9 cellular contexts compared by ENCODE assay signal in the genomic region with DNA sequence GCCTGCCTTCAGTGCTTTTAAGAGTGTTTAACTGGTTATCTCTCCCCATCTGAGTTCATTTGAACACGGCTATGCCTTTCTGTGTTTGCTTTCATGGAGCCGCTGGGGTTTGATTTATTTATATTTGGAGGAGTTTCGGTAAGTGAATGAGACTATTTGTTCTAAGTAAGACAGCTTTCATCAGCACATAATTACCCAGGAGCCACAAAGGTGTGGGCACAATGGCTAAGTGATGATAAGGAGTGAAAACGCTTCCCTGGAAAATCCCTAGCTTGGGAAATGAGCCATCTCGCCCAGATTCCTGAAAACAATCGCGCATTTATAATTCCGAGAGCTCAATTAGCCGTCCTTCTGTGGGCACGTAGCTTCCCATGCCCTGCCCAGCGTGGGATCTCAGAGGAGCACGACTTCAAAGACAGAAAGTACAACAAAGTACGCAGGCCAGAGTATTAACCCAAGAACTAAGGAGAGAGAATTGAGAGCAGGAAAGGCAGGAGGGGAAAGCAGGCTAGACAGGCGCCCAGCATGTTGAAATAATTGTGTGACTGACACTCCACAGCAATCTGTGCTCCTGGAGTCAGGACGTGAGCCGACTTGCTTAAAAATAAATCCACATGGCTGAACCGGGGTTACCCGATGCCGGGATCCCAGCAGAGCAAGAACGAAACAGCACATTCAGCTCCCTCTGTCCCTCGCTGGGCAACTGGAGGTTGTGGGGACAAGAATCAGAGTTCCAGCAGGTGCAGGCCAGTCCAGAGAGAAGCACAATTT.
DNase-seq lines count a peak whose midpoint lies in the region; ATAC-seq and TF ChIP-seq lines count a peak whose summit lies in the region.
"Had no signal": no experiment of that assay in that cellular context is flagged by ENCODE, and none has a peak within 500 bp of the region (broad histone marks: within the 10 kb centered on the region; RNA-seq: fewer than 3 reads in every experiment).

No MANE protein-coding gene starts in this region.

- no peaks in the 10 kb centered on the region for H3K9me3 Mint-ChIP-seq in activated naive CD4-positive, alpha-beta T cell treated with anti-CD3 and anti-CD28 coated beads for 36 hours

- no peak overlapping the region for H3K27ac Mint-ChIP-seq in activated naive CD4-positive, alpha-beta T cell treated with anti-CD3 and anti-CD28 coated beads for 36 hours
- H3K27ac Mint-ChIP-seq: T-helper 17 cell had no signal

- no peak overlapping the region for H3K4me3 Mint-ChIP-seq in activated naive CD4-positive, alpha-beta T cell treated with anti-CD3 and anti-CD28 coated beads for 36 hours
- H3K4me3 Mint-ChIP-seq: T-helper 17 cell had no signal

- no peak for ATAC-seq in HG03139 (IDR thresholded peaks at IDR 0.05; ENCODE audit: unreplicated experiment)
- ATAC-seq: T-helper 17 cell had no signal

- H3K27me3 ChIP-seq in WERI-Rb-1 (ENCODE audit: insufficient read depth, low read depth, severe bottlenecking) (no peaks in the 10 kb centered on the region), Peyer's patch (no peaks in the 10 kb centered on the region)

- H3K4me1 ChIP-seq in Peyer's patch, result no peaks in the 10 kb centered on the region

- no peaks in the 10 kb centered on the region for H3K27me3 Mint-ChIP-seq in activated naive CD4-positive, alpha-beta T cell treated with anti-CD3 and anti-CD28 coated beads for 36 hours (ENCODE audit: low read depth)
- H3K27me3 Mint-ChIP-seq: T-helper 17 cell had no signal

- H3K36me3 ChIP-seq in WERI-Rb-1, result peaks cover 7% of the 10 kb centered on the region
- peaks cover 0 to 5% (median 0%) of the 10 kb centered on the region in 3 donors for H3K36me3 ChIP-seq in Peyer's patch

- peaks cover 32% of the 10 kb centered on the region for H3K36me3 Mint-ChIP-seq in activated naive CD4-positive, alpha-beta T cell treated with anti-CD3 and anti-CD28 coated beads for 36 hours (ENCODE audit: low read depth)

- no peak for TF ChIP-seq POLR2A in Peyer's patch (IDR thresholded peaks at IDR 0.05)

- TF ChIP-seq CTCF in WERI-Rb-1 (IDR thresholded peaks at IDR 0.05; ENCODE audit: low read depth, low read length), result no peak
- TF ChIP-seq CTCF in foreskin fibroblast (IDR thresholded peaks at IDR 0.05; ENCODE audit: low read depth, low read length), result no peak
- TF ChIP-seq CTCF in Peyer's patch (IDR thresholded peaks at IDR 0.05), result no peak

- DNase-seq in AG20443 (ENCODE audit: low spot score) (peak; percentile 50), WERI-Rb-1 (no peak), foreskin fibroblast (peak; percentile 24 to 44), non-pigmented ciliary epithelial cell (ENCODE audit: low read depth) (peak; percentile 22), Peyer's patch (no peak), NCI-H526 treated with DMSO at 0.1 percent for 48 hours (lab: John Stamatoyannopoulos, UW) (no peak)
- no peak for DNase-seq in activated naive CD4-positive, alpha-beta T cell treated with anti-CD3 and anti-CD28 coated beads for 36 hours
- DNase-seq: T-helper 17 cell had no signal

- no peak overlapping the region for H3K4me3 ChIP-seq in WERI-Rb-1 (ENCODE audit: low read depth, low read length)
- no peak overlapping the region for H3K4me3 ChIP-seq in foreskin fibroblast (ENCODE audit: low read depth in 1 of 2, low read length in 2 of 2)
- no peak overlapping the region for H3K4me3 ChIP-seq in Peyer's patch

- H3K27ac ChIP-seq in WERI-Rb-1 (peak overlapping the region; percentile 37; the same call in 1 of the 2 replicates), Peyer's patch (peak overlapping the region in 2 of 4 donors; percentile 35 to 46)

- H3K4me1 Mint-ChIP-seq in activated naive CD4-positive, alpha-beta T cell treated with anti-CD3 and anti-CD28 coated beads for 36 hours (ENCODE audit: low read depth), result no peaks in the 10 kb centered on the region

- H3K9me3 ChIP-seq in WERI-Rb-1 (ENCODE audit: severe bottlenecking) (peaks cover 1% of the 10 kb centered on the region), Peyer's patch (peaks cover 0 to 2% (median 0%) of the 10 kb centered on the region in 4 donors)

- intact Hi-C loops in activated naive CD4-positive, alpha-beta T cell treated with anti-CD3 and anti-CD28 coated beads for 36 hours (cut with micrococcal nuclease), result no loop called here

- CTCF ChIA-PET in activated naive CD4-positive, alpha-beta T cell treated with anti-CD3 and anti-CD28 coated beads for 36 hours (lab: Charles Lee), result no interaction called here

Comparison
In these comparisons a context has a peak if more than half of its experiments do, and no peak if none do; other contexts are left out.
1. DNase-seq: peak in AG20443 (single experiment), foreskin fibroblast (2 of 2) and non-pigmented ciliary epithelial cell (single experiment); none in WERI-Rb-1 (single experiment), Peyer's patch (0 of 3), NCI-H526 treated with DMSO at 0.1 percent for 48 hours (single experiment) and activated naive CD4-positive, alpha-beta T cell treated with anti-CD3 and anti-CD28 coated beads for 36 hours (single experiment).